In the genomic region with DNA sequence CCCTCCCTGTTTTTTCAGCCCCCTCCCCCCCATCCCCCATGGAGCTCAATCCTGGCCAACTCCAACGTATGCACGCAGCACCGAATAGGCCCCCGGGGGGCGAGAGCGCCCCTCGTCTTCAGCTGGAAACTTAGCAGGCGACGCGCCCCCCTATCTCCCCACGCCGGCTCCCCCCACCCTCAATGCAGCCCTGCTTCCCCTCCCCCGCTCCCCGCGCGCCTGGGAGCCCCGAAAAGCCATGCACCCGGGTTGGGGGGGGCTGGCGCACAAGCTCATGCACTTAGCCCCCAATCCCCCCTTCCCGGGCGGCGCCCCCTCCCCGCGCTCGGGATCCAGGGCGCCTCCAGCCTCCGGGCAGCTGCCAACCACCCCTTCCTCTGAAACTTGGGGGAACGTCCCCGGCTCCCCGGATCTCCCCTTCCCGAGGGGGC, we compare ENCODE assay signal across 1 cellular context.
TF ChIP-seq lines count a peak whose summit lies in the region.

No MANE protein-coding gene starts in this region.

TF ChIP-seq in HCT116, 20 proteins besides CTCF, POLR2A, EP300 and RAD21 (continued from another document):
- TF ChIP-seq, protein P1, sequence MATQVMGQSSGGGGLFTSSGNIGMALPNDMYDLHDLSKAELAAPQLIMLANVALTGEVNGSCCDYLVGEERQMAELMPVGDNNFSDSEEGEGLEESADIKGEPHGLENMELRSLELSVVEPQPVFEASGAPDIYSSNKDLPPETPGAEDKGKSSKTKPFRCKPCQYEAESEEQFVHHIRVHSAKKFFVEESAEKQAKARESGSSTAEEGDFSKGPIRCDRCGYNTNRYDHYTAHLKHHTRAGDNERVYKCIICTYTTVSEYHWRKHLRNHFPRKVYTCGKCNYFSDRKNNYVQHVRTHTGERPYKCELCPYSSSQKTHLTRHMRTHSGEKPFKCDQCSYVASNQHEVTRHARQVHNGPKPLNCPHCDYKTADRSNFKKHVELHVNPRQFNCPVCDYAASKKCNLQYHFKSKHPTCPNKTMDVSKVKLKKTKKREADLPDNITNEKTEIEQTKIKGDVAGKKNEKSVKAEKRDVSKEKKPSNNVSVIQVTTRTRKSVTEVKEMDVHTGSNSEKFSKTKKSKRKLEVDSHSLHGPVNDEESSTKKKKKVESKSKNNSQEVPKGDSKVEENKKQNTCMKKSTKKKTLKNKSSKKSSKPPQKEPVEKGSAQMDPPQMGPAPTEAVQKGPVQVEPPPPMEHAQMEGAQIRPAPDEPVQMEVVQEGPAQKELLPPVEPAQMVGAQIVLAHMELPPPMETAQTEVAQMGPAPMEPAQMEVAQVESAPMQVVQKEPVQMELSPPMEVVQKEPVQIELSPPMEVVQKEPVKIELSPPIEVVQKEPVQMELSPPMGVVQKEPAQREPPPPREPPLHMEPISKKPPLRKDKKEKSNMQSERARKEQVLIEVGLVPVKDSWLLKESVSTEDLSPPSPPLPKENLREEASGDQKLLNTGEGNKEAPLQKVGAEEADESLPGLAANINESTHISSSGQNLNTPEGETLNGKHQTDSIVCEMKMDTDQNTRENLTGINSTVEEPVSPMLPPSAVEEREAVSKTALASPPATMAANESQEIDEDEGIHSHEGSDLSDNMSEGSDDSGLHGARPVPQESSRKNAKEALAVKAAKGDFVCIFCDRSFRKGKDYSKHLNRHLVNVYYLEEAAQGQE (IDR thresholded peaks at IDR 0.05; ENCODE audit: low read depth): no peak
